In genomic region chr7:87506243-87507180, GRCh38 we compare ENCODE assay signal across 8 cellular contexts. TPM values are rescaled to one million over a fixed set of nuclear protein-coding genes. Genes with fewer than 3 reads are reported as not detected.
DNase-seq lines count a peak whose midpoint lies in the region; ATAC-seq, FAIRE-seq and TF ChIP-seq lines count a peak whose summit lies in the region.

No MANE protein-coding gene starts in this region.

- H3K9ac ChIP-seq in mesendoderm (ENCODE audit: low read length): no peak overlapping the region

- H3K4me1 ChIP-seq in A549 (no peaks in the 10 kb centered on the region), mesendoderm (ENCODE audit: control insufficient read depth, low read depth, low read length) (peaks cover 3% of the 10 kb centered on the region)

- no peak overlapping the region for H3K4ac ChIP-seq in mesendoderm (ENCODE audit: low read depth, low read length)

- H3K79me1 ChIP-seq in mesendoderm (ENCODE audit: low read length): no peaks in the 10 kb centered on the region

- no peak for FAIRE-seq in A549 (lab: Jason Lieb, UNC)

- no peak overlapping the region for H3K4me2 ChIP-seq in A549
- no peak overlapping the region for H3K4me2 ChIP-seq in mesendoderm (ENCODE audit: low read length)

- H4K8ac ChIP-seq in mesendoderm (ENCODE audit: low read depth, low read length): no peak overlapping the region

- no peak overlapping the region for H2AK5ac ChIP-seq in mesendoderm (ENCODE audit: low read length)

- ATAC-seq in A549 (peak in 1 of 2 experiments; percentile 27; a peak in 1 of 6 replicates), GM18511 (IDR thresholded peaks at IDR 0.05; ENCODE audit: unreplicated experiment) (peak; percentile 58), GM19463 (IDR thresholded peaks at IDR 0.05; ENCODE audit: unreplicated experiment) (no peak)
- ATAC-seq in activated CD4-positive, CD25-positive, alpha-beta regulatory T cell treated with anti-CD3 and anti-CD28 coated beads, Interleukin-2, amount 50 U/mL, for 24 hours: no peak

- peak; percentile 56 for TF ChIP-seq CTCF in A549 (IDR thresholded peaks at IDR 0.05)
- TF ChIP-seq CTCF in RWPE1 (conservative IDR thresholded peaks at IDR 0.05; ENCODE audit: low read depth): peak; percentile 56

- 53% methylated on average over 3 of the region's 3 CpGs for WGBS in A549 (ENCODE audit: missing lambda C conversion rate)
- no CpG with 5 or more reads among the region's 3 CpGs for WGBS in mesendoderm (ENCODE audit: extremely low coverage, insufficient coverage, low lambda C conversion rate)

- no peaks in the 10 kb centered on the region for H3K79me2 ChIP-seq in mesendoderm (ENCODE audit: control insufficient read depth, insufficient read depth, low read length)

- CTCF ChIA-PET in A549 (lab: Yijun Ruan, JAX): interaction anchor here (1.0 to 2.9 kb wide), 8 partner anchors 10 to 605 kb away, joined by 3 to 11 read pairs (median 4); no protein-coding TSS in a partner anchor
- CTCF ChIA-PET in RWPE1 (lab: Yijun Ruan, JAX): interaction anchor here (0.6 to 1.2 kb wide), 6 partner anchors 87 to 899 kb away, joined by 3 to 5 read pairs (median 4); no protein-coding TSS in a partner anchor

- H2BK15ac ChIP-seq in mesendoderm (replicated peaks; ENCODE audit: low read depth): no peak overlapping the region

- no peak overlapping the region for H4K5ac ChIP-seq in mesendoderm (ENCODE audit: low read length)

- no peak for TF ChIP-seq POLR2A in A549 (IDR thresholded peaks at IDR 0.05; ENCODE audit: low read length)

- peak; percentile 63 to 65; a peak in 4 of 5 replicates for TF ChIP-seq RAD21 in A549 (conservative IDR thresholded peaks at IDR 0.05 in 1 of 2, IDR thresholded peaks at IDR 0.05 in 1 of 2)

- no peaks in the 10 kb centered on the region for H3K9me3 ChIP-seq in A549

- TF ChIP-seq EP300 in A549 (IDR thresholded peaks at IDR 0.05): no peak

- no peak overlapping the region for H2BK120ac ChIP-seq in mesendoderm (ENCODE audit: low read depth, low read length)

- H2BK5ac ChIP-seq in mesendoderm (ENCODE audit: low read length): no peak overlapping the region

- no peak overlapping the region for H3K56ac ChIP-seq in mesendoderm (ENCODE audit: low read length)

- H3K4me3 ChIP-seq in A549: no peak overlapping the region
- H3K4me3 ChIP-seq in mesendoderm (ENCODE audit: low read length): no peak overlapping the region

- no peaks in the 10 kb centered on the region for H3K36me3 ChIP-seq in mesendoderm (ENCODE audit: control insufficient read depth, insufficient read depth, low read length)

- POLR2A ChIA-PET in A549 (lab: Yijun Ruan, JAX): no interaction called here
- POLR2A ChIA-PET in RWPE1 (lab: Yijun Ruan, JAX; ENCODE audit: low non-redundant PET): no interaction called here

- no peaks in the 10 kb centered on the region for H3K27me3 ChIP-seq in mesendoderm (ENCODE audit: insufficient read depth, low read length, poor library complexity)

- DNase-seq in A549 (ENCODE audit: low read depth in 1 of 2, low spot score in 1 of 2) (peak in 1 of 2 experiments; percentile 24), RWPE1 (ENCODE audit: low spot score) (peak; percentile 12), glomerular visceral epithelial cell (ENCODE audit: extremely low spot score) (peak; percentile 25), mesendoderm (no peak)
- no peak for DNase-seq in central memory CD4-positive, alpha-beta T cell

- H3K27ac ChIP-seq in A549 (no peak overlapping the region), RWPE1 (no peak overlapping the region), mesendoderm (ENCODE audit: low read depth, low read length) (no peak overlapping the region)

- no peak overlapping the region for H3K18ac ChIP-seq in mesendoderm (ENCODE audit: low read length)

- H3K23ac ChIP-seq in mesendoderm (ENCODE audit: low read length): no peak overlapping the region

TF ChIP-seq in A549, 52 proteins besides CTCF, POLR2A, EP300 and RAD21:
- TF ChIP-seq ESRRA (IDR thresholded peaks at IDR 0.05; ENCODE audit: borderline replicate concordance, low read length) (no peak), SMC3 (IDR thresholded peaks at IDR 0.05) (peak; percentile 38; the same call in 2 of the 3 replicates), MAFK (IDR thresholded peaks at IDR 0.05; ENCODE audit: partially characterized antibody) (no peak), RNF2 (IDR thresholded peaks at IDR 0.05; ENCODE audit: borderline replicate concordance, low read depth) (no peak), ZNF302 (CRISPR knock-in tag; IDR thresholded peaks at IDR 0.05) (no peak), CEBPB (IDR thresholded peaks at IDR 0.05) (no peak)

RNA-seq across cellular contexts. Expression of gene ABCB4, which starts 31.0 kb away (rescaled TPM):
- polyA plus RNA-seq in A549 (2011; rRNA removed) (0.12 and 0.13 TPM in 2 replicates), A549 (2017; fragmentation: RNase III; extraction: RNeasy Plus Mini Kit Qiagen cat#74134 plus additional on column Dnase treatment) (not detected in 3 replicates)
- 0.01 TPM in 1 of 2 replicates, not detected in the other for polyA plus RNA-seq in A549 (2012; cell fraction: cytosol; rRNA removed)
- polyA plus RNA-seq in A549 (2012; cell fraction: nucleus; rRNA removed): not detected in 2 replicates
- polyA minus RNA-seq in A549 (2011; rRNA and poly(A)+ RNA removed): 0.05 TPM in 1 of 2 replicates, not detected in the other
- 0.31 TPM for polyA plus RNA-seq in mesendoderm (2013, experiment 1 of 2)
- 0.32 TPM for polyA plus RNA-seq in mesendoderm (2013, experiment 2 of 2)

Comparison
In these comparisons a context has a peak if more than half of its experiments do, and no peak if none do; other contexts are left out.
1. DNase-seq: peak in RWPE1 (single experiment) and glomerular visceral epithelial cell (single experiment); none in central memory CD4-positive, alpha-beta T cell (single experiment) and mesendoderm (single experiment).